Comparison of ENCODE assay signal across 33 cellular contexts in the genomic region with DNA sequence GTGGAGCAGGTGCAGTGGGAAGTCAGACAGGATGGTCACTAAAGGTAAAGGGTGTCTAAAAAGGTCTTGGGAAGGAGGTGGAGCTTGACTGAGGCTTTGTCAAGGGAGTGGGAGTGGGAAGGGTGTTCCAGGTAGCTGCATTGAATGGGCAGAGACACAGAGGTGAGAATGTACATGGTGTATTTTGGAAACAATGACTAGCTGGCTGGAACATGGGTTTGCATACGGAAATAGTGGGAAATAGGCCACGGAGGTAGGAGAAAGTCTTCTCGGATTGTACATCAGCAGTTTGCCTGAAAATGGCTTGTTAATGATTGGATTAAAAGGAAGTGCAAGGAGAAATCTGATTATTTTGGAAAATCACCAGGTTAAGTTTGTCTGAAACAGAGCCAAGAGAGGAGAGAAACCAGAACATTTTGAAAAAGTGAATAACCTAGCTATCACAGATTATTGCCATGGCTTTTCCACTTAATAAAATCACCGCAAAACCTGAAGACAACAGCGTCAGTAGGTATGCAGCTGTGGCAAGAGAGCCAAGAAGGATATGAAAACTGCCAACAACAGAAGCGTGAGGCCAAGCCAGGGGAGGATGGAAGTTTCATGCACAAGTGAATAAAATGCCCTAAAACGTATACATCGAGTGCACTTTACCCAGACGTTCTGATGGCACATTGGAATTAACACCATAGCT. TPM values are rescaled to one million over a fixed set of nuclear protein-coding genes. Genes with fewer than 3 reads are reported as not detected.
"Had no signal": no experiment of that assay in that cellular context is flagged by ENCODE, and none has a peak within 500 bp of the region (broad histone marks: within the 10 kb centered on the region; RNA-seq: fewer than 3 reads in every experiment).

No MANE protein-coding gene starts in this region.

- H3K9me3 Mint-ChIP-seq: activated B cell treated with CpG ODN at 0.5 μM for 24 hours; activated CD8-positive, alpha-beta T cell treated with anti-CD3 and anti-CD28 coated beads for 36 hours; activated naive CD4-positive, alpha-beta T cell treated with anti-CD3 and anti-CD28 coated beads for 36 hours; activated naive CD4-positive, alpha-beta T cell treated with anti-CD3 and anti-CD28 coated beads, Interleukin-2, amount 50 U/mL, for 72 hours; activated T-cell treated with anti-CD3 and anti-CD28 coated beads, Interleukin-2, amount 50 U/mL, for 4 hours; activated T-helper 17 cell treated with anti-CD3 and anti-CD28 coated beads, Interleukin-2, amount 50 U/mL, for 72 hours; T-helper 2 cell treated with Interferon-gamma antibody and Interleukin-4, amounts not matched to agents 5 μg/mL and 100 μg/mL, for 36 hours had no signal

- ATAC-seq: activated CD4-positive, CD25-positive, alpha-beta regulatory T cell treated with anti-CD3 and anti-CD28 coated beads, Interleukin-2, amount 50 U/mL, for 24 hours; activated CD8-positive, alpha-beta T cell treated with anti-CD3 and anti-CD28 coated beads for 36 hours; activated naive CD4-positive, alpha-beta T cell treated with anti-CD3 and anti-CD28 coated beads, Interleukin-2, amount 50 U/mL, for 72 hours; activated T-cell treated with anti-CD3 and anti-CD28 coated beads, Interleukin-2, amount 50 U/mL, for 4 hours; activated T-helper 17 cell treated with anti-CD3 and anti-CD28 coated beads, Interleukin-2, amount 50 U/mL, for 72 hours; gastroesophageal sphincter; T-helper 17 cell had no signal

- H3K27ac ChIP-seq: adrenal gland, breast epithelium, cardiac muscle cell, colonic mucosa, epithelial cell of prostate, esophagus squamous epithelium, gastroesophageal sphincter, WERI-Rb-1 had no signal

- H3K4me1 ChIP-seq: adrenal gland, breast epithelium, colonic mucosa, esophagus squamous epithelium had no signal

- H3K4me3 ChIP-seq: adrenal gland, breast epithelium, cardiac muscle cell, colonic mucosa, esophagus squamous epithelium, gastroesophageal sphincter had no signal

- FAIRE-seq: endometrium, endothelial cell of umbilical vein had no signal

- H3K36me3 ChIP-seq: adrenal gland, breast epithelium, cardiac muscle cell, colonic mucosa, WERI-Rb-1 had no signal

- H3K4me1 Mint-ChIP-seq: activated B cell treated with CpG ODN at 0.5 μM for 24 hours; activated T-helper 17 cell treated with anti-CD3 and anti-CD28 coated beads, Interleukin-2, amount 50 U/mL, for 72 hours had no signal

- H3K9me3 ChIP-seq: adrenal gland, breast epithelium, colonic mucosa, esophagus squamous epithelium, gastroesophageal sphincter had no signal

- DNase-seq: activated B cell treated with CpG ODN at 0.5 μM for 24 hours; activated CD4-positive, alpha-beta T cell treated with anti-CD3 and anti-CD28 coated beads for 48 hours; activated CD4-positive, alpha-beta T cell treated with anti-CD3 and anti-CD28 coated beads, Interleukin-2, amount 50 U/mL, for 1 hour; activated CD4-positive, alpha-beta T cell treated with anti-CD3 and anti-CD28 coated beads, Interleukin-2, amount 50 U/mL, for 48 hours; activated CD8-positive, alpha-beta memory T cell treated with anti-CD3 and anti-CD28 coated beads for 24 hours; activated CD8-positive, alpha-beta T cell treated with anti-CD3 and anti-CD28 coated beads for 36 hours; activated effector memory CD4-positive, alpha-beta T cell treated with Interleukin-2 at 50 U/mL for 16 hours; activated naive CD4-positive, alpha-beta T cell treated with anti-CD3 and anti-CD28 coated beads for 36 hours; activated T-cell treated with anti-CD3 and anti-CD28 coated beads, Interleukin-2, amount 50 U/mL, for 4 hours; adrenal gland; amygdala; aorta; central memory CD4-positive, alpha-beta T cell; cerebellar nuclear complex; colonic mucosa; effector CD8-positive, alpha-beta T cell; esophagus squamous epithelium; foreskin melanocyte; T-helper 1 cell; T-helper 17 cell; T1000; WERI-Rb-1 had no signal

- H3K4me3 Mint-ChIP-seq: activated B cell treated with CpG ODN at 0.5 μM for 24 hours; activated CD8-positive, alpha-beta T cell treated with anti-CD3 and anti-CD28 coated beads for 36 hours; activated naive CD4-positive, alpha-beta T cell treated with anti-CD3 and anti-CD28 coated beads for 36 hours; activated T-cell treated with anti-CD3 and anti-CD28 coated beads, Interleukin-2, amount 50 U/mL, for 4 hours; activated T-helper 17 cell treated with anti-CD3 and anti-CD28 coated beads, Interleukin-2, amount 50 U/mL, for 72 hours; brain; T-helper 17 cell; T-helper 2 cell treated with Interferon-gamma antibody and Interleukin-4, amounts not matched to agents 5 μg/mL and 100 μg/mL, for 36 hours had no signal

- H3K36me3 Mint-ChIP-seq: activated naive CD4-positive, alpha-beta T cell treated with anti-CD3 and anti-CD28 coated beads, Interleukin-2, amount 50 U/mL, for 72 hours; brain had no signal

- H3K27ac Mint-ChIP-seq: activated B cell treated with CpG ODN at 0.5 μM for 24 hours; activated CD8-positive, alpha-beta T cell treated with anti-CD3 and anti-CD28 coated beads for 36 hours; activated naive CD4-positive, alpha-beta T cell treated with anti-CD3 and anti-CD28 coated beads for 36 hours; activated naive CD4-positive, alpha-beta T cell treated with anti-CD3 and anti-CD28 coated beads, Interleukin-2, amount 50 U/mL, for 72 hours; activated T-helper 17 cell treated with anti-CD3 and anti-CD28 coated beads, Interleukin-2, amount 50 U/mL, for 72 hours; brain; T-helper 17 cell; T-helper 2 cell treated with Interferon-gamma antibody and Interleukin-4, amounts not matched to agents 5 μg/mL and 100 μg/mL, for 36 hours had no signal

- H3K27me3 ChIP-seq: adrenal gland, breast epithelium, colonic mucosa, gastroesophageal sphincter had no signal

RNA-seq across cellular contexts. Expression of gene PAX8, which starts 13.9 kb away (rescaled TPM):
- total RNA-seq: cardiac muscle cell had no signal
- polyA plus RNA-seq: cardiac muscle cell had no signal
